In the genomic region with DNA sequence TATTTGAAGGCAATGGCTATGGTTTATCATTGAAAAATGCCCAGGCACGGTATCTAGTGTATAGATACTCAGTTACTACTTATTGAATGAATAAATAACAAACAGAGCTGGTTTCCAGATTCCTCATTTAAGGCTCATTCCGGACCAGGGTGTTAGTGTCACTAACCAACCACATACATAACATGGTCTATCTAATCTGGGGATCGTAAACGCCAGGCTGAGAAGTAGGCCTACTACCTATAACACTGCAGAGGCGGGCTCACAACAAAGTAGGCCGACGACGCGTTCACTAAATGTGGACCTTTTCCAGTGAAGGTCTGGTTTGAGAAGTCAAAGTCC, we compare ENCODE assay signal across 8 cellular contexts. TPM values are rescaled to one million over a fixed set of nuclear protein-coding genes. Genes with fewer than 3 reads are reported as not detected.
DNase-seq lines count a peak whose midpoint lies in the region; ATAC-seq and TF ChIP-seq lines count a peak whose summit lies in the region.

No MANE protein-coding gene starts in this region.

- H3K4me2 ChIP-seq in neural cell (ENCODE audit: low read length) = peak overlapping the region; percentile 87

- TF ChIP-seq RAD21 in neural cell (conservative IDR thresholded peaks at IDR 0.05) = no peak

- H3K9ac ChIP-seq in neural cell (ENCODE audit: low read length) = peak overlapping the region; percentile 81

- TF ChIP-seq CTCF in neural cell (IDR thresholded peaks at IDR 0.05; ENCODE audit: poor library complexity, severe bottlenecking) (no peak), GM10266 (IDR thresholded peaks at IDR 0.05; ENCODE audit: control insufficient read depth, insufficient read depth, low read depth, missing control alignments) (no peak)

- peak overlapping the region; percentile 84 for H2AFZ ChIP-seq in neural cell (ENCODE audit: low read depth, low read length)

- H3K4me3 ChIP-seq in neural cell (ENCODE audit: low read length) = peak overlapping the region; percentile 91

- no peak for TF ChIP-seq EP300 in neural cell (conservative IDR thresholded peaks at IDR 0.05; ENCODE audit: poor library complexity, severe bottlenecking)

- no peaks in the 10 kb centered on the region for H3K36me3 ChIP-seq in neural cell (ENCODE audit: insufficient read depth, low read length)

- no peak for DNase-seq in GM10266 (ENCODE audit: extremely low spot score)
- DNase-seq in DMS53 treated with DMSO at 0.1 percent for 48 hours (lab: John Stamatoyannopoulos, UW; ENCODE audit: unreplicated experiment) = no peak
- no peak for DNase-seq in NCI-H146 treated with DMSO at 0.1 percent for 48 hours (lab: John Stamatoyannopoulos, UW; ENCODE audit: unreplicated experiment)
- no peak for DNase-seq in NCI-H82 (lab: John Stamatoyannopoulos, UW)

- ATAC-seq in GM18517 (IDR thresholded peaks at IDR 0.05; ENCODE audit: unreplicated experiment) = peak; percentile 3
- peak; percentile 8 for ATAC-seq in HG03521 (IDR thresholded peaks at IDR 0.05; ENCODE audit: unreplicated experiment)

- H3K27me3 ChIP-seq in neural cell (ENCODE audit: insufficient read depth, low read depth, low read length) = no peaks in the 10 kb centered on the region

- H3K27ac ChIP-seq in cingulate gyrus (ENCODE audit: low read depth, low read length) (peak overlapping the region; percentile 76), neural cell (ENCODE audit: low read length) (peak overlapping the region; percentile 61)

- no peaks in the 10 kb centered on the region for H4K20me1 ChIP-seq in neural cell (ENCODE audit: insufficient read depth)

- H3K79me2 ChIP-seq in neural cell (replicated peaks; ENCODE audit: insufficient read depth, low read length) = peaks cover 12% of the 10 kb centered on the region

- no peaks in the 10 kb centered on the region for H3F3A ChIP-seq in neural cell (ENCODE audit: insufficient read depth, low read length, poor library complexity, severe bottlenecking)

- H3K9me3 ChIP-seq in neural cell (ENCODE audit: low read length) = no peaks in the 10 kb centered on the region

- H3K9me2 ChIP-seq in neural cell (ENCODE audit: insufficient read depth, low read length) = no peaks in the 10 kb centered on the region

TF ChIP-seq in neural cell, 6 proteins besides CTCF, POLR2A, EP300 and RAD21:
- no peak for TF ChIP-seq TAF1 (IDR thresholded peaks at IDR 0.05; ENCODE audit: low read depth)
- TF ChIP-seq SMC3 (conservative IDR thresholded peaks at IDR 0.05; ENCODE audit: poor library complexity) = no peak
- TF ChIP-seq, protein P1, sequence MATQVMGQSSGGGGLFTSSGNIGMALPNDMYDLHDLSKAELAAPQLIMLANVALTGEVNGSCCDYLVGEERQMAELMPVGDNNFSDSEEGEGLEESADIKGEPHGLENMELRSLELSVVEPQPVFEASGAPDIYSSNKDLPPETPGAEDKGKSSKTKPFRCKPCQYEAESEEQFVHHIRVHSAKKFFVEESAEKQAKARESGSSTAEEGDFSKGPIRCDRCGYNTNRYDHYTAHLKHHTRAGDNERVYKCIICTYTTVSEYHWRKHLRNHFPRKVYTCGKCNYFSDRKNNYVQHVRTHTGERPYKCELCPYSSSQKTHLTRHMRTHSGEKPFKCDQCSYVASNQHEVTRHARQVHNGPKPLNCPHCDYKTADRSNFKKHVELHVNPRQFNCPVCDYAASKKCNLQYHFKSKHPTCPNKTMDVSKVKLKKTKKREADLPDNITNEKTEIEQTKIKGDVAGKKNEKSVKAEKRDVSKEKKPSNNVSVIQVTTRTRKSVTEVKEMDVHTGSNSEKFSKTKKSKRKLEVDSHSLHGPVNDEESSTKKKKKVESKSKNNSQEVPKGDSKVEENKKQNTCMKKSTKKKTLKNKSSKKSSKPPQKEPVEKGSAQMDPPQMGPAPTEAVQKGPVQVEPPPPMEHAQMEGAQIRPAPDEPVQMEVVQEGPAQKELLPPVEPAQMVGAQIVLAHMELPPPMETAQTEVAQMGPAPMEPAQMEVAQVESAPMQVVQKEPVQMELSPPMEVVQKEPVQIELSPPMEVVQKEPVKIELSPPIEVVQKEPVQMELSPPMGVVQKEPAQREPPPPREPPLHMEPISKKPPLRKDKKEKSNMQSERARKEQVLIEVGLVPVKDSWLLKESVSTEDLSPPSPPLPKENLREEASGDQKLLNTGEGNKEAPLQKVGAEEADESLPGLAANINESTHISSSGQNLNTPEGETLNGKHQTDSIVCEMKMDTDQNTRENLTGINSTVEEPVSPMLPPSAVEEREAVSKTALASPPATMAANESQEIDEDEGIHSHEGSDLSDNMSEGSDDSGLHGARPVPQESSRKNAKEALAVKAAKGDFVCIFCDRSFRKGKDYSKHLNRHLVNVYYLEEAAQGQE (IDR thresholded peaks at IDR 0.05; ENCODE audit: borderline replicate concordance) = no peak
- no peak for TF ChIP-seq MXI1 (conservative IDR thresholded peaks at IDR 0.05; ENCODE audit: poor library complexity, severe bottlenecking)
- no peak for TF ChIP-seq POLR2AphosphoS5 (IDR thresholded peaks at IDR 0.05)
- TF ChIP-seq EZH2 (IDR thresholded peaks at IDR 0.05; ENCODE audit: borderline replicate concordance, insufficient read depth, low read length, poor library complexity, severe bottlenecking) = no peak

RNA-seq across cellular contexts. Expression of a gene that starts 0.4 kb away (rescaled TPM):
- polyA plus RNA-seq in neural cell = 90.5 and 100 TPM in 2 replicates
- polyA minus RNA-seq in neural cell = 37.7 and 39.0 TPM in 2 replicates

RNA-seq across cellular contexts. Expression of a gene that starts 5.5 kb away (rescaled TPM):
- 47.2 and 63.2 TPM in 2 replicates for polyA plus RNA-seq in neural cell
- 85.7 and 94.6 TPM in 2 replicates for polyA minus RNA-seq in neural cell
